Comparison of ENCODE assay signal across 8 cellular contexts in genomic region chr2:196239622-196240587, GRCh38.
DNase-seq lines count a peak whose midpoint lies in the region; ATAC-seq and TF ChIP-seq lines count a peak whose summit lies in the region.

No MANE protein-coding gene starts in this region.

- peak in 2 of 6 experiments; percentile 18 to 25 for TF ChIP-seq CTCF in Peyer's patch (IDR thresholded peaks at IDR 0.05)

- H3K4me1 ChIP-seq in Peyer's patch, result peaks cover 0 to 22% (median 11%) of the 10 kb centered on the region in 4 donors

- H3K9me3 Mint-ChIP-seq in activated T-helper 1 cell treated with anti-CD3 and anti-CD28 coated beads, Interleukin-12 subunit alpha, Interleukin-12 subunit beta, Interleukin-2, Interleukin-4 antibody, amounts not matched to agents 30 ng/mL and 10 ng/mL and 1 ng/mL, durations not matched to agents 14 hours and 24 hours and 36 hours, result peaks cover 16% of the 10 kb centered on the region

- peaks cover 12% of the 10 kb centered on the region for H3K36me3 Mint-ChIP-seq in activated T-helper 1 cell treated with anti-CD3 and anti-CD28 coated beads, Interleukin-12 subunit alpha, Interleukin-12 subunit beta, Interleukin-2, Interleukin-4 antibody, amounts not matched to agents 30 ng/mL and 10 ng/mL and 1 ng/mL, durations not matched to agents 14 hours and 24 hours and 36 hours (ENCODE audit: low read depth)

- DNase-seq in Peyer's patch (peak in 2 of 3 donors; percentile 84 to 93), Right ventricle myocardium superior (peak; percentile 78), NCI-H2227 treated with DMSO at 0.1 percent for 48 hours (lab: John Stamatoyannopoulos, UW) (no peak), HuH-7.5 (ENCODE audit: low spot score) (no peak)
- DNase-seq in activated T-helper 1 cell treated with anti-CD3 and anti-CD28 coated beads, Interleukin-12 subunit alpha, Interleukin-12 subunit beta, Interleukin-2, Interleukin-4 antibody, amounts not matched to agents 30 ng/mL and 10 ng/mL and 1 ng/mL, durations not matched to agents 14 hours and 24 hours and 36 hours (ENCODE audit: low spot score), result peak; percentile 83
- DNase-seq in stimulated activated CD4-positive, alpha-beta T cell treated with anti-CD3 and anti-CD28 coated beads, Interleukin-12 subunit alpha, Interleukin-12 subunit beta, amount 100 ng/mL, for 48 hours (ENCODE audit: low read depth in 2 of 3, low spot score in 1 of 3), result peak; percentile 67 to 78 (median 67)

- no peaks in the 10 kb centered on the region for H3K27me3 ChIP-seq in Peyer's patch

- H3K4me3 ChIP-seq in Peyer's patch, result no peak overlapping the region

- TF ChIP-seq POLR2A in Peyer's patch (IDR thresholded peaks at IDR 0.05), result peak in 1 of 2 donors; percentile 22

- no peaks in the 10 kb centered on the region for H3K27me3 Mint-ChIP-seq in activated T-helper 1 cell treated with anti-CD3 and anti-CD28 coated beads, Interleukin-12 subunit alpha, Interleukin-12 subunit beta, Interleukin-2, Interleukin-4 antibody, amounts not matched to agents 30 ng/mL and 10 ng/mL and 1 ng/mL, durations not matched to agents 14 hours and 24 hours and 36 hours (ENCODE audit: insufficient read depth)

- peak overlapping the region; percentile 60 for H3K4me3 Mint-ChIP-seq in activated T-helper 1 cell treated with anti-CD3 and anti-CD28 coated beads, Interleukin-12 subunit alpha, Interleukin-12 subunit beta, Interleukin-2, Interleukin-4 antibody, amounts not matched to agents 30 ng/mL and 10 ng/mL and 1 ng/mL, durations not matched to agents 14 hours and 24 hours and 36 hours

- ATAC-seq in GM18868 (IDR thresholded peaks at IDR 0.05; ENCODE audit: unreplicated experiment), result peak; percentile 66
- peak; percentile 81 for ATAC-seq in HG03025 (IDR thresholded peaks at IDR 0.05; ENCODE audit: low FRiP score, unreplicated experiment)
- peak; percentile 82 for ATAC-seq in Right ventricle myocardium superior (ENCODE audit: poor library complexity)

- H3K4me1 Mint-ChIP-seq in activated T-helper 1 cell treated with anti-CD3 and anti-CD28 coated beads, Interleukin-12 subunit alpha, Interleukin-12 subunit beta, Interleukin-2, Interleukin-4 antibody, amounts not matched to agents 30 ng/mL and 10 ng/mL and 1 ng/mL, durations not matched to agents 14 hours and 24 hours and 36 hours (ENCODE audit: low read depth), result peaks cover 76% of the 10 kb centered on the region

- H3K36me3 ChIP-seq in Peyer's patch, result no peaks in the 10 kb centered on the region

- no peaks in the 10 kb centered on the region for H3K9me3 ChIP-seq in Peyer's patch

- peak overlapping the region; percentile 77 to 82 (median 80) for H3K27ac ChIP-seq in Peyer's patch

- intact Hi-C loops in activated T-helper 1 cell treated with anti-CD3 and anti-CD28 coated beads, Interleukin-12 subunit alpha, Interleukin-12 subunit beta, Interleukin-2, Interleukin-4 antibody, amounts not matched to agents 30 ng/mL and 10 ng/mL and 1 ng/mL, durations not matched to agents 14 hours and 24 hours and 36 hours (cut with micrococcal nuclease), result loop anchor here (1.0 to 10.0 kb wide), 4 partner anchors 40 to 745 kb away; partner anchors contain the start of gene SLC39A10
- intact Hi-C loops in Right ventricle myocardium superior (cut with DNase I), result no loop called here

- peak overlapping the region; percentile 97 for H3K27ac Mint-ChIP-seq in activated T-helper 1 cell treated with anti-CD3 and anti-CD28 coated beads, Interleukin-12 subunit alpha, Interleukin-12 subunit beta, Interleukin-2, Interleukin-4 antibody, amounts not matched to agents 30 ng/mL and 10 ng/mL and 1 ng/mL, durations not matched to agents 14 hours and 24 hours and 36 hours

Comparison
In these comparisons a context has a peak if more than half of its experiments do, and no peak if none do; other contexts are left out.
1. DNase-seq: peak in Peyer's patch (2 of 3), activated T-helper 1 cell treated with anti-CD3 and anti-CD28 coated beads, Interleukin-12 subunit alpha, Interleukin-12 subunit beta, Interleukin-2, Interleukin-4 antibody, amounts not matched to agents 30 ng/mL and 10 ng/mL and 1 ng/mL, durations not matched to agents 14 hours and 24 hours and 36 hours (single experiment), Right ventricle myocardium superior (single experiment) and stimulated activated CD4-positive, alpha-beta T cell treated with anti-CD3 and anti-CD28 coated beads, Interleukin-12 subunit alpha, Interleukin-12 subunit beta, amount 100 ng/mL, for 48 hours (3 of 3); none in NCI-H2227 treated with DMSO at 0.1 percent for 48 hours (single experiment) and HuH-7.5 (single experiment).
2. Peak in every context shown above with its lines, with median percentiles within 50 percentile points of each other: ATAC-seq.